8 cellular contexts compared by ENCODE assay signal in the genomic region with DNA sequence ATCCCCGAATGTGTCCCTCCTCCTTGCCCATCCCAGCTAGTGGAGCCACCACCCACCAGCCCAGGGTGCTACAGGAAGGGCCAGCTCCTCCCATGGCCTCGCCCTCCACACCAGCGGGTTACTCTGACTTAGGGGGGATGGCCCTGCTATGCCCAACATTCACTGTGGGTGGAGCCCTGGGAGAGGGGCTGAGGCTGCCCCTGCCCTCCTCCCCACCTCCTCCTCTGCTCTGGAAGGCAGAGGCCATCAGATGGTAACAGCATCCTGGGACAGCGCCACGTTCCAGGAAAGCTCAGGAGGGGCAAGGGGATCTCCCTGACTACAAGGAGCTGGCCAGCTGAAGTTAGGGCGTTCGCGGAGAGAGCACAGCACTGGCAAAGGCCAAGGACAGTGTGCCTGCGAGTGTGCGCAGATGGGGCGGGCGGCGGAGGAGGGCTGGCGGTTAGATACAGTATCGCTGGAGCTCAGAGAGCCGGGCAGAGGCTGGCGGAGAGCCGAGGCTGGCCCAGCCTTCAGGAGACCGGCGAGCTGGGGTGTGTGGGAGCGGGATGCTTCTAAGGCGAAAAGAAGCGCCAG. TPM values are rescaled to one million over a fixed set of nuclear protein-coding genes. Genes with fewer than 3 reads are reported as not detected.
DNase-seq lines count a peak whose midpoint lies in the region; ATAC-seq and TF ChIP-seq lines count a peak whose summit lies in the region.

No MANE protein-coding gene starts in this region.

- peak overlapping the region; percentile 88 for H3K4me2 ChIP-seq in PC-3 (ENCODE audit: low read length)

- H3K9me3 ChIP-seq in PC-3 (ENCODE audit: low read length) (no peaks in the 10 kb centered on the region), prostate gland (no peaks in the 10 kb centered on the region), tibial nerve (peaks cover 0 to 11% (median 0%) of the 10 kb centered on the region in 4 donors), right cardiac atrium (ENCODE audit: control insufficient read depth, low read length) (no peaks in the 10 kb centered on the region)

- H2AFZ ChIP-seq in PC-3 (ENCODE audit: low read length): no peak overlapping the region

- no peaks in the 10 kb centered on the region for H4K20me1 ChIP-seq in PC-3 (ENCODE audit: low read length)

- H3K4me1 Mint-ChIP-seq in HFFc6 (ENCODE audit: low read depth): no peaks in the 10 kb centered on the region

- H3K9me3 Mint-ChIP-seq in HFFc6: peaks cover 11% of the 10 kb centered on the region

- WGBS in prostate gland: 4% methylated on average over 23 of the region's 23 CpGs
- 2 to 3% methylated on average over 20 to 23 of the region's 23 CpGs for WGBS in tibial nerve, 2 donors
- 3% methylated on average over 23 of the region's 23 CpGs for WGBS in right cardiac atrium

- no peak overlapping the region for H3K4me3 ChIP-seq in PC-3 (ENCODE audit: low read length)
- H3K4me3 ChIP-seq in prostate gland: peak overlapping the region; percentile 42 to 59
- peak overlapping the region in 2 of 4 donors; percentile 1 to 63 for H3K4me3 ChIP-seq in tibial nerve
- no peak overlapping the region for H3K4me3 ChIP-seq in right cardiac atrium (ENCODE audit: low read length)

- no peak overlapping the region for H3K4me3 Mint-ChIP-seq in HFFc6

- 0 out of 2 replicates have a peak, but pooled peaks cover 3% of the 10 kb centered on the region for H3K4me1 ChIP-seq in PC-3 (ENCODE audit: insufficient read depth, low read length)
- no peaks in the 10 kb centered on the region for H3K4me1 ChIP-seq in prostate gland (replicated peaks)
- peaks cover 0 to 26% (median 4%) of the 10 kb centered on the region in 4 donors for H3K4me1 ChIP-seq in tibial nerve
- H3K4me1 ChIP-seq in right cardiac atrium (ENCODE audit: control insufficient read depth, insufficient read depth, low read length): no peaks in the 10 kb centered on the region

- no peak overlapping the region for H3K27ac Mint-ChIP-seq in HFFc6

- peaks cover 22% of the 10 kb centered on the region for H3K27me3 ChIP-seq in PC-3 (ENCODE audit: low read length)
- peaks cover 4% of the 10 kb centered on the region for H3K27me3 ChIP-seq in prostate gland (replicated peaks; ENCODE audit: insufficient read depth)
- peaks cover 0 to 55% of the 10 kb centered on the region in 2 donors for H3K27me3 ChIP-seq in tibial nerve
- H3K27me3 ChIP-seq in right cardiac atrium (ENCODE audit: control insufficient read depth, insufficient read depth): no peaks in the 10 kb centered on the region

- no peaks in the 10 kb centered on the region for H3K36me3 Mint-ChIP-seq in HFFc6 (ENCODE audit: low read depth)

- no peaks in the 10 kb centered on the region for H3F3A ChIP-seq in PC-3 (ENCODE audit: low read length, unreplicated experiment)

- no peak for TF ChIP-seq EP300 in tibial nerve (IDR thresholded peaks at IDR 0.05)

- no peak for ATAC-seq in PC-3
- ATAC-seq in right cardiac atrium: no peak

- no peaks in the 10 kb centered on the region for H3K36me3 ChIP-seq in PC-3 (ENCODE audit: low read depth, low read length)
- H3K36me3 ChIP-seq in prostate gland: no peaks in the 10 kb centered on the region
- no peaks in the 10 kb centered on the region for H3K36me3 ChIP-seq in tibial nerve

- POLR2A ChIA-PET in PC-3 (lab: Charles Lee; ENCODE audit: unreplicated experiment): no interaction called here

- H3K9ac ChIP-seq in PC-3 (ENCODE audit: low read length): no peak overlapping the region

- CTCF ChIA-PET in PC-3 (lab: Charles Lee): no interaction called here

- intact Hi-C loops in PC-3 (cut with micrococcal nuclease) (no loop called here), prostate gland (cut with DNase I) (no loop called here), right cardiac atrium (cut with DNase I) (no loop called here)

- no peaks in the 10 kb centered on the region for H3K79me2 ChIP-seq in PC-3 (ENCODE audit: low read length)

- no peak for DNase-seq in PC-3
- peak; percentile 75 for DNase-seq in ecto neural progenitor cell (ENCODE audit: low spot score)
- no peak for DNase-seq in prostate gland (ENCODE audit: low spot score)
- DNase-seq in EL: no peak
- DNase-seq in HFFc6: no peak
- no peak for DNase-seq in tibial nerve (ENCODE audit: low spot score in 2 of 2)
- no peak for DNase-seq in right cardiac atrium

- no peaks in the 10 kb centered on the region for H3K9me2 ChIP-seq in PC-3 (replicated peaks; ENCODE audit: low read length)

- BruUV-seq in PC-3 (replicated peaks; lab: Mats Ljungman, UMichigan): no TSS peak

- H3K27me3 Mint-ChIP-seq in HFFc6 (ENCODE audit: insufficient read depth): peaks cover 25% of the 10 kb centered on the region

- 0 out of 2 replicates have a peak, but pooled peaks have one; percentile 4 for TF ChIP-seq CTCF in GM12874 (IDR thresholded peaks at IDR 0.05; ENCODE audit: insufficient read depth, low read depth, low read length)
- TF ChIP-seq CTCF in PC-3 (conservative IDR thresholded peaks at IDR 0.05; ENCODE audit: low read depth, low read length): no peak
- TF ChIP-seq CTCF in prostate gland (IDR thresholded peaks at IDR 0.05): no peak
- no peak for TF ChIP-seq CTCF in HFFc6 (IDR thresholded peaks at IDR 0.05)
- no peak for TF ChIP-seq CTCF in tibial nerve (IDR thresholded peaks at IDR 0.05)

- TF ChIP-seq POLR2A in prostate gland (IDR thresholded peaks at IDR 0.05): no peak
- TF ChIP-seq POLR2A in tibial nerve (IDR thresholded peaks at IDR 0.05): no peak

- no peak overlapping the region for H3K27ac ChIP-seq in PC-3 (ENCODE audit: low read length)
- no peak overlapping the region for H3K27ac ChIP-seq in prostate gland
- H3K27ac ChIP-seq in tibial nerve: no peak overlapping the region
- no peak overlapping the region for H3K27ac ChIP-seq in right cardiac atrium (ENCODE audit: low read length)

RNA-seq across cellular contexts. Expression of a gene that starts 1.5 kb away (rescaled TPM):
- total RNA-seq in PC-3 (2014; rRNA removed): 0.04 and 0.75 TPM in 2 replicates
- total RNA-seq in prostate gland: 10 to 100 TPM; 22.4 to 29.1 TPM
- not detected for total RNA-seq in HFFc6 (2021; fragmentation: NEBNext Ultra II Directional; extraction: Animal tissue kit (Norgen Biotek cat#: 25700))
- total RNA-seq in tibial nerve: 1 to 10 TPM in 2 of 4 donors, under 1 TPM in 2; 0.30 to 2.5 (median 1.2) TPM
- under 1 TPM in 2 of 4 donors, not detected in 2; 0.20 to 0.28 TPM for total RNA-seq in right cardiac atrium
- 0.07 TPM for polyA plus RNA-seq in right cardiac atrium

Comparison
In these comparisons a context has a peak if more than half of its experiments do, and no peak if none do; other contexts are left out.
1. H3K4me3 ChIP-seq: peak in prostate gland (2 of 2); none in PC-3 (single experiment) and right cardiac atrium (single experiment).
2. RNA of a gene that starts 1.5 kb away (total RNA-seq): 22.4 to 29.1 TPM in prostate gland; 0.30 to 2.5 TPM in tibial nerve, 0.20 to 0.28 TPM in right cardiac atrium, 0.04 to 0.75 TPM in PC-3 and not detected in HFFc6; every median in the first group is over 4 times any median in the second.